15 cellular contexts compared by ENCODE assay signal in genomic region chr10:119312241-119312640, GRCh38.
A peak's percentile ranks its signal among the peaks of the same experiment; 100 is the strongest.
DNase-seq lines count a peak whose midpoint lies in the region; ATAC-seq and TF ChIP-seq lines count a peak whose summit lies in the region.
"Had no signal": no experiment of that assay in that cellular context is flagged by ENCODE, and none has a peak within 500 bp of the region (broad histone marks: within the 10 kb centered on the region; RNA-seq: fewer than 3 reads in every experiment).

No MANE protein-coding gene starts in this region.

- peaks cover 15% of the 10 kb centered on the region for H3K27me3 Mint-ChIP-seq in activated naive CD8-positive, alpha-beta T cell treated with anti-CD3 and anti-CD28 coated beads, Interleukin-2, amount 50 U/mL, for 24 hours
- H3K27me3 Mint-ChIP-seq in activated naive CD8-positive, alpha-beta T cell treated with anti-CD3 and anti-CD28 coated beads for 36 hours: peaks cover 3% of the 10 kb centered on the region
- H3K27me3 Mint-ChIP-seq in activated B cell treated with CpG ODN at 0.5 μM for 24 hours: no peaks in the 10 kb centered on the region
- H3K27me3 Mint-ChIP-seq in endothelial cell (ENCODE audit: unreplicated experiment): peaks cover 22% of the 10 kb centered on the region
- H3K27me3 Mint-ChIP-seq in stimulated activated memory B cell treated with anti-CD40 and anti-IgM and Interleukin-4, amounts not matched to agents 10 μg/mL and 1 μg/mL and 100 μg/mL, for 72 hours: no peaks in the 10 kb centered on the region

- no peak for TF ChIP-seq EP300 in tibial nerve (IDR thresholded peaks at IDR 0.05)

- H2AFZ ChIP-seq in OCI-LY7 (ENCODE audit: low read length): no peak overlapping the region
- H2AFZ ChIP-seq: PC-9 had no signal

- H3K9me2 ChIP-seq in OCI-LY7 (ENCODE audit: insufficient read depth, low read length): no peaks in the 10 kb centered on the region

- no peaks in the 10 kb centered on the region for H3K36me3 ChIP-seq in OCI-LY7 (ENCODE audit: insufficient read depth, low read length)
- H3K36me3 ChIP-seq in tibial nerve: no peaks in the 10 kb centered on the region

- no peak for ATAC-seq in activated naive CD8-positive, alpha-beta T cell treated with anti-CD3 and anti-CD28 coated beads, Interleukin-2, amount 50 U/mL, for 24 hours
- ATAC-seq in activated B cell treated with CpG ODN at 0.5 μM for 24 hours (ENCODE audit: low read depth): no peak
- ATAC-seq in stimulated activated memory B cell treated with anti-CD40 and anti-IgM and Interleukin-4, amounts not matched to agents 10 μg/mL and 1 μg/mL and 100 μg/mL, for 72 hours: no peak

- TF ChIP-seq POLR2A in tibial nerve (IDR thresholded peaks at IDR 0.05): no peak

- H3K27ac Mint-ChIP-seq in activated naive CD8-positive, alpha-beta T cell treated with anti-CD3 and anti-CD28 coated beads, Interleukin-2, amount 50 U/mL, for 24 hours: peak overlapping the region; percentile 71
- no peak overlapping the region for H3K27ac Mint-ChIP-seq in activated naive CD8-positive, alpha-beta T cell treated with anti-CD3 and anti-CD28 coated beads for 36 hours
- peak overlapping the region; percentile 79 for H3K27ac Mint-ChIP-seq in activated B cell treated with CpG ODN at 0.5 μM for 24 hours
- peak overlapping the region; percentile 7 for H3K27ac Mint-ChIP-seq in endothelial cell (ENCODE audit: unreplicated experiment)
- peak overlapping the region; percentile 35 for H3K27ac Mint-ChIP-seq in stimulated activated memory B cell treated with anti-CD40 and anti-IgM and Interleukin-4, amounts not matched to agents 10 μg/mL and 1 μg/mL and 100 μg/mL, for 72 hours

- no peak overlapping the region for H3K4me2 ChIP-seq in OCI-LY7 (ENCODE audit: low read length)
- H3K4me2 ChIP-seq: PC-9 had no signal

- H3K36me3 Mint-ChIP-seq in activated naive CD8-positive, alpha-beta T cell treated with anti-CD3 and anti-CD28 coated beads, Interleukin-2, amount 50 U/mL, for 24 hours (ENCODE audit: low read depth): peaks cover 9% of the 10 kb centered on the region
- peaks cover 10% of the 10 kb centered on the region for H3K36me3 Mint-ChIP-seq in activated naive CD8-positive, alpha-beta T cell treated with anti-CD3 and anti-CD28 coated beads for 36 hours
- H3K36me3 Mint-ChIP-seq in activated B cell treated with CpG ODN at 0.5 μM for 24 hours (ENCODE audit: low read depth): peaks cover 3% of the 10 kb centered on the region
- H3K36me3 Mint-ChIP-seq in endothelial cell (ENCODE audit: low read depth, unreplicated experiment): peaks cover 26% of the 10 kb centered on the region
- peaks cover 9% of the 10 kb centered on the region for H3K36me3 Mint-ChIP-seq in stimulated activated memory B cell treated with anti-CD40 and anti-IgM and Interleukin-4, amounts not matched to agents 10 μg/mL and 1 μg/mL and 100 μg/mL, for 72 hours

- intact Hi-C loops in activated B cell treated with CpG ODN at 0.5 μM for 24 hours (cut with micrococcal nuclease): no loop called here
- intact Hi-C loops in OCI-LY7 (cut with micrococcal nuclease; ENCODE audit: unreplicated experiment): no loop called here

- no peak overlapping the region for H3K4me3 ChIP-seq in OCI-LY7 (ENCODE audit: low read depth, low read length, poor library complexity, severe bottlenecking)
- no peak overlapping the region for H3K4me3 ChIP-seq in tibial nerve
- H3K4me3 ChIP-seq: PC-9 had no signal

- no peak overlapping the region for H3K27ac ChIP-seq in OCI-LY7 (ENCODE audit: low read depth, low read length, poor library complexity, severe bottlenecking)
- peak overlapping the region in 1 of 4 donors; percentile 15 for H3K27ac ChIP-seq in tibial nerve
- H3K27ac ChIP-seq: PC-9 had no signal

- H3K9me3 Mint-ChIP-seq in activated naive CD8-positive, alpha-beta T cell treated with anti-CD3 and anti-CD28 coated beads, Interleukin-2, amount 50 U/mL, for 24 hours: no peaks in the 10 kb centered on the region
- peaks cover 3% of the 10 kb centered on the region for H3K9me3 Mint-ChIP-seq in activated naive CD8-positive, alpha-beta T cell treated with anti-CD3 and anti-CD28 coated beads for 36 hours
- no peaks in the 10 kb centered on the region for H3K9me3 Mint-ChIP-seq in activated B cell treated with CpG ODN at 0.5 μM for 24 hours
- H3K9me3 Mint-ChIP-seq in endothelial cell (ENCODE audit: unreplicated experiment): no peaks in the 10 kb centered on the region
- H3K9me3 Mint-ChIP-seq in stimulated activated memory B cell treated with anti-CD40 and anti-IgM and Interleukin-4, amounts not matched to agents 10 μg/mL and 1 μg/mL and 100 μg/mL, for 72 hours: peaks cover 6% of the 10 kb centered on the region

- WGBS in tibial nerve, 2 donors: 61 to 69% methylated on average over 5 of the region's 5 CpGs

- H4K20me1 ChIP-seq in OCI-LY7 (ENCODE audit: insufficient read depth, low read length): no peaks in the 10 kb centered on the region

- H3K9me3 ChIP-seq in OCI-LY7 (ENCODE audit: low read length): no peaks in the 10 kb centered on the region
- H3K9me3 ChIP-seq in tibial nerve: no peaks in the 10 kb centered on the region

- H3K27me3 ChIP-seq in tibial nerve: no peaks in the 10 kb centered on the region

- H3K4me1 ChIP-seq in OCI-LY7 (ENCODE audit: insufficient read depth, low read length, poor library complexity, severe bottlenecking) (peaks cover 44% of the 10 kb centered on the region), tibial nerve (peaks cover 0 to 78% (median 24%) of the 10 kb centered on the region in 4 donors)

- DNase-seq in activated naive CD8-positive, alpha-beta T cell treated with anti-CD3 and anti-CD28 coated beads, Interleukin-2, amount 50 U/mL, for 24 hours: no peak
- DNase-seq in activated naive CD8-positive, alpha-beta T cell treated with anti-CD3 and anti-CD28 coated beads for 36 hours: no peak
- DNase-seq in activated B cell treated with CpG ODN at 0.5 μM for 24 hours: no peak
- no peak for DNase-seq in endothelial cell (ENCODE audit: low spot score)
- DNase-seq in OCI-LY7 (ENCODE audit: low spot score): no peak
- DNase-seq in tibial nerve (ENCODE audit: low spot score in 2 of 2): no peak
- DNase-seq: GF-D8, H9, MV-4-11, NCI-H1417 treated with DMSO at 0.1 percent for 48 hours, NCI-H2081, NCI-H2227 treated with DMSO at 0.1 percent for 48 hours, NCI-H526, PC-9 had no signal

- H3K79me2 ChIP-seq in OCI-LY7 (ENCODE audit: insufficient read depth, low read depth, low read length): no peaks in the 10 kb centered on the region; the same call in 1 of the 2 replicates

- no peak overlapping the region for H3K4me3 Mint-ChIP-seq in activated naive CD8-positive, alpha-beta T cell treated with anti-CD3 and anti-CD28 coated beads, Interleukin-2, amount 50 U/mL, for 24 hours
- no peak overlapping the region for H3K4me3 Mint-ChIP-seq in activated naive CD8-positive, alpha-beta T cell treated with anti-CD3 and anti-CD28 coated beads for 36 hours
- H3K4me3 Mint-ChIP-seq in activated B cell treated with CpG ODN at 0.5 μM for 24 hours (peak overlapping the region; percentile 13), endothelial cell (ENCODE audit: unreplicated experiment) (no peak overlapping the region)
- no peak overlapping the region for H3K4me3 Mint-ChIP-seq in stimulated activated memory B cell treated with anti-CD40 and anti-IgM and Interleukin-4, amounts not matched to agents 10 μg/mL and 1 μg/mL and 100 μg/mL, for 72 hours

- CTCF ChIA-PET in activated B cell treated with CpG ODN at 0.5 μM for 24 hours (lab: Charles Lee): interaction anchor here (0.6 to 1.1 kb wide), 2 partner anchors 106 to 253 kb away, joined by 3 read pairs; no protein-coding TSS in a partner anchor
- CTCF ChIA-PET in OCI-LY7 (lab: Charles Lee; ENCODE audit: unreplicated experiment): no interaction called here

- H3K4me1 Mint-ChIP-seq in activated naive CD8-positive, alpha-beta T cell treated with anti-CD3 and anti-CD28 coated beads, Interleukin-2, amount 50 U/mL, for 24 hours: peaks cover 93% of the 10 kb centered on the region
- peaks cover 60% of the 10 kb centered on the region for H3K4me1 Mint-ChIP-seq in activated naive CD8-positive, alpha-beta T cell treated with anti-CD3 and anti-CD28 coated beads for 36 hours
- H3K4me1 Mint-ChIP-seq in activated B cell treated with CpG ODN at 0.5 μM for 24 hours (peaks cover 94% of the 10 kb centered on the region), endothelial cell (ENCODE audit: unreplicated experiment) (peaks cover 59% of the 10 kb centered on the region)
- peaks cover 90% of the 10 kb centered on the region for H3K4me1 Mint-ChIP-seq in stimulated activated memory B cell treated with anti-CD40 and anti-IgM and Interleukin-4, amounts not matched to agents 10 μg/mL and 1 μg/mL and 100 μg/mL, for 72 hours

- POLR2A ChIA-PET in activated B cell treated with CpG ODN at 0.5 μM for 24 hours (lab: Charles Lee): interaction anchor here (0.9 kb wide), 1 partner anchor 104 kb away, joined by 3 read pairs; no protein-coding TSS in a partner anchor
- POLR2A ChIA-PET in OCI-LY7 (lab: Charles Lee): interaction anchor here (0.6 to 0.7 kb wide), 2 partner anchors 85 to 170 kb away, joined by 3 read pairs; no protein-coding TSS in a partner anchor

- TF ChIP-seq CTCF in activated B cell treated with CpG ODN at 0.5 μM for 24 hours (IDR thresholded peaks at IDR 0.05) (no peak), endothelial cell (IDR thresholded peaks at IDR 0.05; ENCODE audit: unreplicated experiment) (no peak), OCI-LY7 (conservative IDR thresholded peaks at IDR 0.05; ENCODE audit: low read length) (no peak), tibial nerve (IDR thresholded peaks at IDR 0.05) (no peak)

- no TSS peak for BruUV-seq in OCI-LY7 (replicated peaks; lab: Mats Ljungman, UMichigan)
